Comparison of ENCODE assay signal across 33 cellular contexts in the genomic region with DNA sequence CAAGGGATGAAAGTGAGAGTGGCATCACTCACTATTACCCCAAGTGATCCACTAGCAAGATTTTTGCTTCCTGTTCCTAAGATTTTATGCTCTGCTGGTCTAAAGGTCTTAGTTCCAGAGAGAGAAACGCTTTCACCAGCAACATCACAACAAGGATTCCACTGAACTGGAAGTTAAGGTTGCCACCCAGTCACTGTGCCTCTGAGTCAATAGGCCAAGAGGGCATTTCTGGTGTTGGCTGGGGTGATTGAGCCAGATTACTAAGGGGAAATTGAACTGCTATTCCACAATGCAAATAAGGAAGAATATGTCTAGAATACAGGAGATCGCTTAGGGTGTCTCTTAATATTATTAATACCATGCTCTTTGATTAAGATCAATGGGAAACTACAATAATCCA.
"Had no signal": no experiment of that assay in that cellular context is flagged by ENCODE, and none has a peak within 500 bp of the region (broad histone marks: within the 10 kb centered on the region; RNA-seq: fewer than 3 reads in every experiment).

No MANE protein-coding gene starts in this region.

- H3K36me3 ChIP-seq: brain microvascular endothelial cell had no signal

- H3K27me3 ChIP-seq: brain microvascular endothelial cell had no signal

- H3K27ac ChIP-seq: brain microvascular endothelial cell, VCaP had no signal

- ATAC-seq: activated CD8-positive, alpha-beta memory T cell treated with anti-CD3 and anti-CD28 coated beads, Interleukin-2, amount 10 ng/mL, durations not matched to agents 7 days and 5 days; Panc1 had no signal

- DNase-seq: activated B cell treated with CpG ODN at 0.5 μM for 24 hours; activated CD4-positive, alpha-beta memory T cell treated with anti-CD3 and anti-CD28 coated beads for 36 hours; activated CD4-positive, alpha-beta T cell treated with anti-CD3 and anti-CD28 coated beads for 4 hours; activated CD4-positive, alpha-beta T cell treated with anti-CD3 and anti-CD28 coated beads, Interleukin-2, amount 50 U/mL, for 1 hour; activated CD4-positive, CD25-positive, alpha-beta regulatory T cell treated with anti-CD3 and anti-CD28 coated beads, Interleukin-2, amount 50 U/mL, for 72 hours; activated CD8-positive, alpha-beta memory T cell treated with anti-CD3 and anti-CD28 coated beads for 24 hours; activated CD8-positive, alpha-beta memory T cell treated with anti-CD3 and anti-CD28 coated beads, Interleukin-2, amount 10 ng/mL, durations not matched to agents 7 days and 5 days; activated CD8-positive, alpha-beta memory T cell treated with anti-CD3 and anti-CD28 coated beads, Interleukin-2, amount 50 U/mL, for 48 hours; activated effector memory CD4-positive, alpha-beta T cell treated with anti-CD3 and anti-CD28 coated beads, Interleukin-2, amount 50 U/mL, for 16 hours; activated naive CD4-positive, alpha-beta T cell; activated naive CD4-positive, alpha-beta T cell treated with anti-CD3 and anti-CD28 coated beads, Interleukin-2, amount 50 U/mL, for 16 hours; activated naive CD8-positive, alpha-beta T cell treated with anti-CD3 and anti-CD28 coated beads for 36 hours; activated T-cell treated with anti-CD3 and anti-CD28 coated beads, Interleukin-2, amount 50 U/mL, for 48 hours; amniotic stem cell; aorta; brain microvascular endothelial cell; Karpas-422; KBM-7; MM.1S; MV-4-11; NCI-H1092; NCI-H1436 treated with DMSO at 0.1 percent for 48 hours; NCI-H1694 treated with DMSO at 0.1 percent for 48 hours; NCI-H2029; NCI-H345; NCI-H524 treated with DMSO at 0.1 percent for 48 hours; Right ventricle myocardium superior; SW 1271; T-helper 1 cell; T-helper 2 cell; T-helper 9 cell had no signal
